In genomic region chr14:54579606-54580005, GRCh38 we compare ENCODE assay signal across 21 cellular contexts. TPM values are rescaled to one million over a fixed set of nuclear protein-coding genes. Genes with fewer than 3 reads are reported as not detected.
DNase-seq lines count a peak whose midpoint lies in the region; ATAC-seq, FAIRE-seq and TF ChIP-seq lines count a peak whose summit lies in the region.
"Had no signal": no experiment of that assay in that cellular context is flagged by ENCODE, and none has a peak within 500 bp of the region (broad histone marks: within the 10 kb centered on the region; RNA-seq: fewer than 3 reads in every experiment).

No MANE protein-coding gene starts in this region.

- no peak overlapping the region for H3K4me3 Mint-ChIP-seq in astrocyte (ENCODE audit: unreplicated experiment)
- H3K4me3 Mint-ChIP-seq in effector memory CD8-positive, alpha-beta T cell = no peak overlapping the region
- H3K4me3 Mint-ChIP-seq: activated CD4-positive, alpha-beta T cell treated with anti-CD3 and anti-CD28 coated beads, Interleukin-2, amount 10 ng/mL, durations not matched to agents 24 days and 14 days; natural killer cell; stimulated activated naive B cell treated with anti-CD40 and anti-IgM and Interleukin-4, amounts not matched to agents 10 μg/mL and 1 μg/mL and 100 μg/mL, for 72 hours had no signal

- no peak overlapping the region for H3K9ac ChIP-seq in astrocyte (ENCODE audit: low read length)
- H3K9ac ChIP-seq: BLaER1 had no signal

- H3K27me3 ChIP-seq in astrocyte (ENCODE audit: insufficient read depth, low read length) = no peaks in the 10 kb centered on the region
- no peaks in the 10 kb centered on the region for H3K27me3 ChIP-seq in heart right ventricle
- H3K27me3 ChIP-seq in psoas muscle (ENCODE audit: insufficient read depth in 3 of 3, low read length in 2 of 3) = no peaks in the 10 kb centered on the region
- H3K27me3 ChIP-seq: BLaER1 had no signal

- H2AFZ ChIP-seq in astrocyte (ENCODE audit: low read depth, low read length) = no peak overlapping the region

- H3K36me3 ChIP-seq in astrocyte (ENCODE audit: insufficient read depth, low read length) (peaks cover 11% of the 10 kb centered on the region), heart right ventricle (peaks cover 0 to 19% (median 0%) of the 10 kb centered on the region in 9 donors), psoas muscle (ENCODE audit: insufficient read depth in 1 of 2, low read depth in 1 of 2) (no peaks in the 10 kb centered on the region)

- no peaks in the 10 kb centered on the region for H3K9me3 Mint-ChIP-seq in astrocyte (ENCODE audit: unreplicated experiment)
- no peaks in the 10 kb centered on the region for H3K9me3 Mint-ChIP-seq in effector memory CD8-positive, alpha-beta T cell
- H3K9me3 Mint-ChIP-seq: activated CD4-positive, alpha-beta T cell treated with anti-CD3 and anti-CD28 coated beads, Interleukin-2, amount 10 ng/mL, durations not matched to agents 24 days and 14 days; natural killer cell; stimulated activated naive B cell treated with anti-CD40 and anti-IgM and Interleukin-4, amounts not matched to agents 10 μg/mL and 1 μg/mL and 100 μg/mL, for 72 hours had no signal

- peaks cover 4% of the 10 kb centered on the region for H3K4me1 ChIP-seq in astrocyte (ENCODE audit: insufficient read depth, low read length)
- H3K4me1 ChIP-seq in heart right ventricle = peaks cover 4 to 96% (median 75%) of the 10 kb centered on the region in 9 donors
- H3K4me1 ChIP-seq in psoas muscle = peaks cover 81% of the 10 kb centered on the region
- H3K4me1 ChIP-seq: BLaER1 had no signal

- FAIRE-seq in astrocyte (lab: Jason Lieb, UNC) = no peak

- H3K4me3 ChIP-seq in astrocyte (ENCODE audit: insufficient read depth, low read depth, low read length) = no peak overlapping the region
- H3K4me3 ChIP-seq in heart right ventricle = no peak overlapping the region
- no peak overlapping the region for H3K4me3 ChIP-seq in psoas muscle
- H3K4me3 ChIP-seq: BLaER1 had no signal

- H3K27me3 Mint-ChIP-seq in astrocyte (ENCODE audit: low read depth, unreplicated experiment) = no peaks in the 10 kb centered on the region
- H3K27me3 Mint-ChIP-seq in effector memory CD8-positive, alpha-beta T cell = peaks cover 26 to 36% of the 10 kb centered on the region in 2 donors
- H3K27me3 Mint-ChIP-seq: stimulated activated naive B cell treated with anti-CD40 and anti-IgM and Interleukin-4, amounts not matched to agents 10 μg/mL and 1 μg/mL and 100 μg/mL, for 72 hours had no signal

- peak; percentile 51 for DNase-seq in HCEC 1CT
- DNase-seq in astrocyte (ENCODE audit: low read depth) = peak; percentile 63
- no peak for DNase-seq in heart right ventricle
- DNase-seq in psoas muscle = no peak
- DNase-seq in NAMALWA (ENCODE audit: low spot score) = no peak
- DNase-seq in effector memory CD8-positive, alpha-beta T cell = no peak
- no peak for DNase-seq in head of caudate nucleus
- DNase-seq: activated CD4-positive, alpha-beta T cell treated with anti-CD3 and anti-CD28 coated beads, Interleukin-2, amount 10 ng/mL, durations not matched to agents 24 days and 14 days; activated T-cell treated with anti-CD3 and anti-CD28 coated beads, Interleukin-2, amount 50 U/mL, for 48 hours; amniotic stem cell; DMS79 treated with DMSO at 0.1 percent for 48 hours; effector CD4-positive, alpha-beta T cell; glutamatergic neuron; kidney glomerular epithelial cell; natural killer cell; NCI-H1092 treated with DMSO at 0.1 percent for 48 hours; stimulated activated CD4-positive, alpha-beta T cell treated with anti-CD3 and anti-CD28 coated beads, Interleukin-4, amount 100 ng/mL, for 4 hours; stimulated activated naive B cell treated with anti-CD40 and anti-IgM and Interleukin-4, amounts not matched to agents 10 μg/mL and 1 μg/mL and 100 μg/mL, for 72 hours; T-helper 2 cell had no signal

- ATAC-seq in heart right ventricle = peak in 6 of 8 donors; percentile 45 to 67 (median 60)
- peak; percentile 49 to 74 (median 60) for ATAC-seq in psoas muscle
- ATAC-seq in effector memory CD8-positive, alpha-beta T cell (replicated peaks) = no peak
- no peak for ATAC-seq in HG03342 (IDR thresholded peaks at IDR 0.05; ENCODE audit: unreplicated experiment)
- ATAC-seq: natural killer cell; stimulated activated naive B cell treated with anti-CD40 and anti-IgM and Interleukin-4, amounts not matched to agents 10 μg/mL and 1 μg/mL and 100 μg/mL, for 72 hours had no signal

- H3K4me2 ChIP-seq in astrocyte (ENCODE audit: low read length) = no peak overlapping the region
- H3K4me2 ChIP-seq: BLaER1 had no signal

- WGBS in heart right ventricle, 2 donors = 4 to 7% methylated on average over 1 of the region's 1 CpG
- WGBS in psoas muscle, 3 donors = 0 to 14% (median 6%) methylated on average over 1 of the region's 1 CpG

- H3K36me3 Mint-ChIP-seq in astrocyte (ENCODE audit: low read depth, unreplicated experiment) = peaks cover 11% of the 10 kb centered on the region
- H3K36me3 Mint-ChIP-seq in effector memory CD8-positive, alpha-beta T cell (ENCODE audit: insufficient read depth) = peaks cover 3% of the 10 kb centered on the region
- H3K36me3 Mint-ChIP-seq: natural killer cell had no signal

- TF ChIP-seq CTCF in astrocyte (IDR thresholded peaks at IDR 0.05; ENCODE audit: insufficient read depth, low read depth, low read length) = no peak
- TF ChIP-seq CTCF in heart right ventricle (IDR thresholded peaks at IDR 0.05) = no peak
- no peak for TF ChIP-seq CTCF in psoas muscle (IDR thresholded peaks at IDR 0.05)

- peaks cover 95% of the 10 kb centered on the region for H3K79me2 ChIP-seq in astrocyte (ENCODE audit: insufficient read depth, low read length)

- H3K9me3 ChIP-seq in astrocyte (ENCODE audit: insufficient read depth, low read depth, low read length) (no peaks in the 10 kb centered on the region), heart right ventricle (no peaks in the 10 kb centered on the region), psoas muscle (no peaks in the 10 kb centered on the region)
- H3K9me3 ChIP-seq: BLaER1 had no signal

- peaks cover 89% of the 10 kb centered on the region for H4K20me1 ChIP-seq in astrocyte (ENCODE audit: insufficient read depth, low read length)

- H3K4me1 Mint-ChIP-seq in astrocyte (ENCODE audit: low read depth, unreplicated experiment) = peaks cover 46% of the 10 kb centered on the region
- peaks cover 0 to 2% of the 10 kb centered on the region in 2 donors for H3K4me1 Mint-ChIP-seq in effector memory CD8-positive, alpha-beta T cell (ENCODE audit: low read depth in 2 of 2)
- H3K4me1 Mint-ChIP-seq: natural killer cell had no signal

- H3K27ac ChIP-seq in astrocyte (ENCODE audit: low read depth, low read length) (no peak overlapping the region), heart right ventricle (peak overlapping the region in 7 of 10 donors; percentile 16 to 64 (median 37)), psoas muscle (peak overlapping the region; percentile 39)
- H3K27ac ChIP-seq: BLaER1 had no signal

- H3K27ac Mint-ChIP-seq in astrocyte (ENCODE audit: unreplicated experiment) = peak overlapping the region; percentile 38
- no peak overlapping the region for H3K27ac Mint-ChIP-seq in effector memory CD8-positive, alpha-beta T cell
- H3K27ac Mint-ChIP-seq: activated CD4-positive, alpha-beta T cell treated with anti-CD3 and anti-CD28 coated beads, Interleukin-2, amount 10 ng/mL, durations not matched to agents 24 days and 14 days; natural killer cell had no signal

- intact Hi-C loops in heart right ventricle (cut with DNase I) (loop anchor here in 3 of 10 donors (5.0 to 10.0 kb wide), 3 partner anchors 45 to 68 kb away; no protein-coding TSS in a partner anchor), psoas muscle (cut with DNase I) (loop anchor here in 1 of 2 donors (5.0 kb wide), 2 partner anchors 33 to 43 kb away; no protein-coding TSS in a partner anchor), head of caudate nucleus (cut with DNase I) (no loop called here)

RNA-seq across cellular contexts. Expression of gene SAMD4A, which starts 12.7 kb away (rescaled TPM):
- total RNA-seq in astrocyte = 68.2 and 69.0 TPM in 2 replicates
- 100 to 1,000 TPM; 141 to 284 (median 233) TPM for total RNA-seq in heart right ventricle
- polyA plus RNA-seq in heart right ventricle = 10 to 100 TPM; 14.0 to 41.0 TPM
- total RNA-seq in psoas muscle = 100 to 1,000 TPM in 1 of 4 donors, 10 to 100 TPM in 3; 66.7 to 139 (median 76.3) TPM
- 10 to 100 TPM in 2 of 3 donors, 1 to 10 TPM in 1; 9.6 to 67.9 (median 22.1) TPM for polyA plus RNA-seq in psoas muscle

Comparison
In these comparisons a context has a peak if more than half of its experiments do, and no peak if none do; other contexts are left out.
1. DNase-seq: peak in HCEC 1CT (single experiment) and astrocyte (single experiment); none in heart right ventricle (0 of 2), psoas muscle (0 of 2), NAMALWA (single experiment), effector memory CD8-positive, alpha-beta T cell (0 of 3) and head of caudate nucleus (0 of 42).
2. ATAC-seq: peak in heart right ventricle (6 of 8) and psoas muscle (4 of 4); none in effector memory CD8-positive, alpha-beta T cell (single experiment) and HG03342 (single experiment).